In the genomic region with DNA sequence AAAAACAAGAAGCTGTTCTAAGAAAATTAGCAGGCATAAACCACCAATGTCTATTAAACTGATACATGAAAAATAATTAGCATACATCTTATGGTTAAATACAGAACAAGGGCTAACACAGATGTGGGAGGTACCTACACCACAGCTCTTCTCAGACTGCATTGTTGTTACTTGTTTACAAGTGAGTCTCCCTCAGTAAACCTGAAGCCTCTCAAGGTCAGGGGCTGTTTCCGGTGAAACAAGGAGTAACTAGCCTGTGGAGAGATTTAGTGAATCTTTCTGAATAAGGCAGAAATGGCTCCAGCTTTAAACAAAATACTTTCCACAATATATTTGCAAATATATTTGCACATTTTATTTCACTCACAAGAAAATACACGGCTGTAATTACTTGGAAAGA, we compare ENCODE assay signal across 31 cellular contexts.
"Had no signal": no experiment of that assay in that cellular context is flagged by ENCODE, and none has a peak within 500 bp of the region (broad histone marks: within the 10 kb centered on the region; RNA-seq: fewer than 3 reads in every experiment).

No MANE protein-coding gene starts in this region.

- H3K36me3 ChIP-seq: ascending aorta had no signal

- H3K4me3 ChIP-seq: ascending aorta had no signal

- FAIRE-seq: bronchial epithelial cell, TTC549 had no signal

- H3K27ac ChIP-seq: ascending aorta, VCaP had no signal

- H3K4me1 ChIP-seq: ascending aorta had no signal

- H3K9me3 ChIP-seq: ascending aorta had no signal

- DNase-seq: activated CD4-positive, alpha-beta memory T cell treated with anti-CD3 and anti-CD28 coated beads, Interleukin-2, amount 10 ng/mL, durations not matched to agents 7 days and 5 days; activated CD4-positive, alpha-beta T cell treated with anti-CD3 and anti-CD28 coated beads for 1 hour; activated CD4-positive, alpha-beta T cell treated with anti-CD3 and anti-CD28 coated beads for 36 hours; activated CD4-positive, alpha-beta T cell treated with anti-CD3 and anti-CD28 coated beads for 48 hours; activated CD4-positive, alpha-beta T cell treated with anti-CD3 and anti-CD28 coated beads, Interleukin-2, amount 10 ng/mL, durations not matched to agents 7 days and 5 days; activated CD4-positive, alpha-beta T cell treated with anti-CD3 and anti-CD28 coated beads, Interleukin-2, amount 50 U/mL, for 48 hours; activated CD4-positive, CD25-positive, alpha-beta regulatory T cell; activated CD8-positive, alpha-beta memory T cell treated with anti-CD3 and anti-CD28 coated beads for 24 hours; activated CD8-positive, alpha-beta memory T cell treated with anti-CD3 and anti-CD28 coated beads, Interleukin-2, amount 10 ng/mL, durations not matched to agents 7 days and 5 days; activated CD8-positive, alpha-beta memory T cell treated with anti-CD3 and anti-CD28 coated beads, Interleukin-2, amount 50 U/mL, for 48 hours; activated CD8-positive, alpha-beta T cell treated with anti-CD3 and anti-CD28 coated beads, Interleukin-2, amount 10 ng/mL, durations not matched to agents 7 days and 5 days; activated effector memory CD4-positive, alpha-beta T cell treated with Interleukin-2 at 50 U/mL for 16 hours; activated gamma-delta T cell; activated naive CD4-positive, alpha-beta T cell treated with anti-CD3 and anti-CD28 coated beads, Interleukin-2, amount 10 ng/mL, durations not matched to agents 7 days and 5 days; activated naive CD4-positive, alpha-beta T cell treated with Interleukin-2 at 50 U/mL for 16 hours; activated naive CD8-positive, alpha-beta T cell treated with anti-CD3 and anti-CD28 coated beads, Interleukin-2, amount 10 ng/mL, durations not matched to agents 7 days and 5 days; activated naive CD8-positive, alpha-beta T cell treated with anti-CD3 and anti-CD28 coated beads, Interleukin-2, amount 50 U/mL, for 24 hours; activated T-cell treated with anti-CD3 and anti-CD28 coated beads, Interleukin-2, amount 50 U/mL, for 24 hours; activated T-cell treated with anti-CD3 and anti-CD28 coated beads, Interleukin-2, amount 50 U/mL, for 48 hours; amygdala; anterior cingulate cortex; caudate nucleus; cerebellar nuclear complex; T-helper 1 cell; T-helper 2 cell; T-helper 9 cell had no signal

- H3K27me3 ChIP-seq: ascending aorta had no signal

- ATAC-seq: activated CD4-positive, alpha-beta T cell treated with anti-CD3 and anti-CD28 coated beads for 36 hours; activated CD4-positive, CD25-positive, alpha-beta regulatory T cell treated with anti-CD3 and anti-CD28 coated beads, Interleukin-2, amount 50 U/mL, for 24 hours; activated CD8-positive, alpha-beta memory T cell treated with anti-CD3 and anti-CD28 coated beads, Interleukin-2, amount 10 ng/mL, durations not matched to agents 7 days and 5 days; activated CD8-positive, alpha-beta T cell treated with anti-CD3 and anti-CD28 coated beads, Interleukin-2, amount 10 ng/mL, durations not matched to agents 7 days and 5 days; activated naive CD8-positive, alpha-beta T cell treated with anti-CD3 and anti-CD28 coated beads, Interleukin-2, amount 50 U/mL, for 24 hours had no signal
